In genomic region chr15:49423021-49423420, GRCh38 we compare ENCODE assay signal across 11 cellular contexts. TPM values are rescaled to one million over a fixed set of nuclear protein-coding genes. Genes with fewer than 3 reads are reported as not detected.
A peak's percentile ranks its signal among the peaks of the same experiment; 100 is the strongest.
DNase-seq lines count a peak whose midpoint lies in the region; ATAC-seq, FAIRE-seq and TF ChIP-seq lines count a peak whose summit lies in the region.
"Had no signal": no experiment of that assay in that cellular context is flagged by ENCODE, and none has a peak within 500 bp of the region (broad histone marks: within the 10 kb centered on the region; RNA-seq: fewer than 3 reads in every experiment).

Gene FGF7, plus strand, starts transcription at chr15:49423242. Its CDS starts 1,056 bp downstream, at chr15:49424298.

- no peak within 1 kb of the TSS for H2BK5ac ChIP-seq in mesenchymal stem cell (ENCODE audit: low read depth, low read length, poor library complexity, severe bottlenecking)

- H2AFZ ChIP-seq in mesenchymal stem cell (ENCODE audit: low read depth, low read length) = no peak within 1 kb of the TSS

- H3K18ac ChIP-seq in mesenchymal stem cell (ENCODE audit: low read depth in 1 of 2, low read length in 2 of 2) = peak within 1 kb of the TSS in 1 of 2 experiments; percentile 40

- H3K27ac ChIP-seq in mesenchymal stem cell (ENCODE audit: low read length, poor library complexity, severe bottlenecking) = no peak within 1 kb of the TSS
- peak within 1 kb of the TSS; percentile 56 to 86 (median 72) for H3K27ac ChIP-seq in tibial nerve
- H3K27ac ChIP-seq: 22Rv1 had no signal

- peak in 2 of 5 experiments; percentile 10 to 23 for TF ChIP-seq CTCF in tibial nerve (IDR thresholded peaks at IDR 0.05)

- H3K9me3 ChIP-seq in mesenchymal stem cell (ENCODE audit: control insufficient read depth, low read length) (no peaks in the 10 kb centered on the region), tibial nerve (no peaks in the 10 kb centered on the region)

- peaks cover 4% of the 10 kb centered on the region for H3K4me1 Mint-ChIP-seq in central memory CD8-positive, alpha-beta T cell

- no peak within 1 kb of the TSS for H2BK120ac ChIP-seq in mesenchymal stem cell (ENCODE audit: low read depth, low read length)

- H3K27me3 Mint-ChIP-seq in central memory CD8-positive, alpha-beta T cell = peaks cover 9% of the 10 kb centered on the region
- H3K27me3 Mint-ChIP-seq: stimulated activated naive CD8-positive, alpha-beta T cell treated with anti-CD3 and anti-CD28 coated beads, Interleukin-15, Interleukin-2, amounts not matched to agents 100 ng/mL and 50 ng/mL, for 24 hours had no signal

- 94% methylated on average over 1 of the region's 4 CpGs for WGBS in mesenchymal stem cell
- 13 to 17% methylated on average over 4 of the region's 4 CpGs for WGBS in tibial nerve, 2 donors

- H3K23ac ChIP-seq in mesenchymal stem cell (ENCODE audit: low read length in 2 of 2) = no peak within 1 kb of the TSS

- FAIRE-seq in HTR-8/SVneo (lab: Jason Lieb, UNC) = no peak

- H4K8ac ChIP-seq in mesenchymal stem cell (ENCODE audit: low read length) = no peak within 1 kb of the TSS

- H3K79me1 ChIP-seq in mesenchymal stem cell (replicated peaks; ENCODE audit: low read length, poor library complexity, severe bottlenecking) = no peaks in the 10 kb centered on the region

- H3K14ac ChIP-seq in mesenchymal stem cell (ENCODE audit: low read length in 2 of 2) = no peak within 1 kb of the TSS

- peaks cover 0 to 40% of the 10 kb centered on the region in 2 experiments for H3K36me3 ChIP-seq in mesenchymal stem cell (ENCODE audit: control insufficient read depth in 1 of 2, insufficient read depth in 2 of 2, low read depth in 1 of 2, low read length in 2 of 2)
- H3K36me3 ChIP-seq in tibial nerve = no peaks in the 10 kb centered on the region

- TF ChIP-seq POLR2A in tibial nerve (IDR thresholded peaks at IDR 0.05) = peak; percentile 30 to 45

- H2AK5ac ChIP-seq in mesenchymal stem cell (ENCODE audit: low read length, severe bottlenecking) = no peak within 1 kb of the TSS

- H3K4me3 Mint-ChIP-seq in central memory CD8-positive, alpha-beta T cell = peak within 1 kb of the TSS; percentile 6
- H3K4me3 Mint-ChIP-seq: stimulated activated naive CD8-positive, alpha-beta T cell treated with anti-CD3 and anti-CD28 coated beads, Interleukin-15, Interleukin-2, amounts not matched to agents 100 ng/mL and 50 ng/mL, for 24 hours had no signal

- no peak within 1 kb of the TSS for H2BK12ac ChIP-seq in mesenchymal stem cell (ENCODE audit: low read length in 2 of 2)

- H3K9ac ChIP-seq in mesenchymal stem cell (ENCODE audit: low read length) = peak within 1 kb of the TSS; percentile 100

- no peak within 1 kb of the TSS for H3K4me2 ChIP-seq in mesenchymal stem cell (ENCODE audit: low read length, poor library complexity, severe bottlenecking)

- H3K4me3 ChIP-seq in mesenchymal stem cell (ENCODE audit: insufficient read depth in 1 of 2, low read depth in 1 of 2, low read length in 2 of 2) (peak within 1 kb of the TSS in 1 of 2 experiments; percentile 84), tibial nerve (peak within 1 kb of the TSS; percentile 33 to 56 (median 35))

- no peaks in the 10 kb centered on the region for H3K4me1 ChIP-seq in mesenchymal stem cell (ENCODE audit: control insufficient read depth, insufficient read depth, low read depth, low read length)
- peaks cover 0 to 11% (median 0%) of the 10 kb centered on the region in 4 donors for H3K4me1 ChIP-seq in tibial nerve

- H3K27me3 ChIP-seq in mesenchymal stem cell (ENCODE audit: control insufficient read depth in 1 of 2, insufficient read depth in 1 of 2, low read length in 2 of 2) = no peaks in the 10 kb centered on the region
- no peaks in the 10 kb centered on the region for H3K27me3 ChIP-seq in tibial nerve

- ATAC-seq in central memory CD8-positive, alpha-beta T cell (replicated peaks; ENCODE audit: extremely low read depth, poor library complexity, severe bottlenecking) = no peak
- ATAC-seq in GM19455 (IDR thresholded peaks at IDR 0.05; ENCODE audit: unreplicated experiment) (no peak), GM18498 (IDR thresholded peaks at IDR 0.05; ENCODE audit: unreplicated experiment) (no peak)

- H2BK15ac ChIP-seq in mesenchymal stem cell (ENCODE audit: low read depth, poor library complexity, severe bottlenecking) = no peak within 1 kb of the TSS

- H3K9me3 Mint-ChIP-seq in central memory CD8-positive, alpha-beta T cell = no peaks in the 10 kb centered on the region
- H3K9me3 Mint-ChIP-seq: stimulated activated naive CD8-positive, alpha-beta T cell treated with anti-CD3 and anti-CD28 coated beads, Interleukin-15, Interleukin-2, amounts not matched to agents 100 ng/mL and 50 ng/mL, for 24 hours had no signal

- peaks cover 2% of the 10 kb centered on the region for H3K36me3 Mint-ChIP-seq in central memory CD8-positive, alpha-beta T cell (ENCODE audit: insufficient read depth)

- TF ChIP-seq EP300 in tibial nerve (IDR thresholded peaks at IDR 0.05) = peak; percentile 23 to 90

- DNase-seq in DMS53 (lab: John Stamatoyannopoulos, UW) (peak; percentile 10), DMS53 treated with DMSO at 0.1 percent for 48 hours (lab: John Stamatoyannopoulos, UW; ENCODE audit: unreplicated experiment) (no peak), mesenchymal stem cell (peak; percentile 61), tibial nerve (ENCODE audit: low spot score in 2 of 2) (peak in 1 of 2 donors; percentile 47), HTR-8/SVneo (ENCODE audit: insufficient read length, low spot score) (no peak)
- DNase-seq in central memory CD8-positive, alpha-beta T cell (ENCODE audit: low spot score in 2 of 2) = no peak

- peak within 1 kb of the TSS; percentile 63 for H3K27ac Mint-ChIP-seq in central memory CD8-positive, alpha-beta T cell (ENCODE audit: low read depth)
- H3K27ac Mint-ChIP-seq: stimulated activated naive CD8-positive, alpha-beta T cell treated with anti-CD3 and anti-CD28 coated beads, Interleukin-15, Interleukin-2, amounts not matched to agents 100 ng/mL and 50 ng/mL, for 24 hours had no signal

- no peak within 1 kb of the TSS for H3K4ac ChIP-seq in mesenchymal stem cell (ENCODE audit: low read depth in 1 of 2, low read length in 2 of 2)

- no peak within 1 kb of the TSS for H4K91ac ChIP-seq in mesenchymal stem cell (ENCODE audit: low read length)

RNA-seq across cellular contexts. Expression of gene FGF7, which starts in this region (rescaled TPM):
- 30.7 TPM for polyA plus RNA-seq in mesenchymal stem cell (2013, experiment 1 of 2)
- polyA plus RNA-seq in mesenchymal stem cell (2013, experiment 2 of 2) = 30.1 TPM
- total RNA-seq in tibial nerve = 100 to 1,000 TPM; 102 to 240 (median 175) TPM
- total RNA-seq: kidney epithelial cell had no signal

Comparison
In these comparisons a context has a peak if more than half of its experiments do, and no peak if none do; other contexts are left out.
1. DNase-seq: peak in DMS53 (single experiment) and mesenchymal stem cell (single experiment); none in DMS53 treated with DMSO at 0.1 percent for 48 hours (single experiment), central memory CD8-positive, alpha-beta T cell (0 of 2) and HTR-8/SVneo (single experiment).